ENCODE assay signal across 2 cellular contexts in genomic region chr20:58675146-58675584, GRCh38.
TF ChIP-seq lines count a peak whose summit lies in the region.

No MANE protein-coding gene starts in this region.

TF ChIP-seq in GM23338, 12 proteins besides CTCF, POLR2A, EP300 and RAD21:
- no peak for TF ChIP-seq STAT1 (IDR thresholded peaks at IDR 0.05; ENCODE audit: unreplicated experiment)
- TF ChIP-seq ZNF114 (CRISPR knock-in tag; IDR thresholded peaks at IDR 0.05): no peak
- TF ChIP-seq ZNF462 (CRISPR knock-in tag; IDR thresholded peaks at IDR 0.05): no peak
- TF ChIP-seq ZNF331 (CRISPR knock-in tag; IDR thresholded peaks at IDR 0.05; ENCODE audit: low read depth): no peak
- no peak for TF ChIP-seq POLR2AphosphoS5 (IDR thresholded peaks at IDR 0.05; ENCODE audit: low read depth)
- TF ChIP-seq EZH2phosphoT487 (IDR thresholded peaks at IDR 0.05; ENCODE audit: unreplicated experiment): no peak
- no peak for TF ChIP-seq CREB1 (CRISPR knock-in tag; IDR thresholded peaks at IDR 0.05; ENCODE audit: low read depth)
- TF ChIP-seq JUNB (IDR thresholded peaks at IDR 0.05; ENCODE audit: unreplicated experiment): no peak
- no peak for TF ChIP-seq NANOG (IDR thresholded peaks at IDR 0.05; ENCODE audit: borderline replicate concordance)
- TF ChIP-seq REST (IDR thresholded peaks at IDR 0.05; ENCODE audit: unreplicated experiment): no peak
- TF ChIP-seq EZH2 (IDR thresholded peaks at IDR 0.05; ENCODE audit: low read depth, unreplicated experiment): no peak
- TF ChIP-seq, protein P1, sequence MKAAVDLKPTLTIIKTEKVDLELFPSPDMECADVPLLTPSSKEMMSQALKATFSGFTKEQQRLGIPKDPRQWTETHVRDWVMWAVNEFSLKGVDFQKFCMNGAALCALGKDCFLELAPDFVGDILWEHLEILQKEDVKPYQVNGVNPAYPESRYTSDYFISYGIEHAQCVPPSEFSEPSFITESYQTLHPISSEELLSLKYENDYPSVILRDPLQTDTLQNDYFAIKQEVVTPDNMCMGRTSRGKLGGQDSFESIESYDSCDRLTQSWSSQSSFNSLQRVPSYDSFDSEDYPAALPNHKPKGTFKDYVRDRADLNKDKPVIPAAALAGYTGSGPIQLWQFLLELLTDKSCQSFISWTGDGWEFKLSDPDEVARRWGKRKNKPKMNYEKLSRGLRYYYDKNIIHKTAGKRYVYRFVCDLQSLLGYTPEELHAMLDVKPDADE (IDR thresholded peaks at IDR 0.05): no peak
TF ChIP-seq in GM23338: peak in this region for 0.

TF ChIP-seq in H1, 55 proteins besides CTCF, POLR2A, EP300 and RAD21:
- TF ChIP-seq ASH2L (IDR thresholded peaks at IDR 0.05; ENCODE audit: low read length): no peak
- TF ChIP-seq NRF1 (IDR thresholded peaks at IDR 0.05; ENCODE audit: low read depth, low read length): no peak
- no peak for TF ChIP-seq YY1 (IDR thresholded peaks at IDR 0.05; ENCODE audit: low read depth, low read length)
- TF ChIP-seq POLR2AphosphoS5 (IDR thresholded peaks at IDR 0.05; ENCODE audit: low read depth, low read length): no peak
- no peak for TF ChIP-seq JUND (IDR thresholded peaks at IDR 0.05; ENCODE audit: low read length)
- TF ChIP-seq HDAC2 (IDR thresholded peaks at IDR 0.05; ENCODE audit: borderline replicate concordance in 1 of 2, low read depth in 2 of 2, low read length in 2 of 2): no peak
- no peak for TF ChIP-seq TBP (IDR thresholded peaks at IDR 0.05; ENCODE audit: low read depth, low read length)
TF ChIP-seq in H1: peak in this region for 0.
